8 cellular contexts compared by ENCODE assay signal in the genomic region with DNA sequence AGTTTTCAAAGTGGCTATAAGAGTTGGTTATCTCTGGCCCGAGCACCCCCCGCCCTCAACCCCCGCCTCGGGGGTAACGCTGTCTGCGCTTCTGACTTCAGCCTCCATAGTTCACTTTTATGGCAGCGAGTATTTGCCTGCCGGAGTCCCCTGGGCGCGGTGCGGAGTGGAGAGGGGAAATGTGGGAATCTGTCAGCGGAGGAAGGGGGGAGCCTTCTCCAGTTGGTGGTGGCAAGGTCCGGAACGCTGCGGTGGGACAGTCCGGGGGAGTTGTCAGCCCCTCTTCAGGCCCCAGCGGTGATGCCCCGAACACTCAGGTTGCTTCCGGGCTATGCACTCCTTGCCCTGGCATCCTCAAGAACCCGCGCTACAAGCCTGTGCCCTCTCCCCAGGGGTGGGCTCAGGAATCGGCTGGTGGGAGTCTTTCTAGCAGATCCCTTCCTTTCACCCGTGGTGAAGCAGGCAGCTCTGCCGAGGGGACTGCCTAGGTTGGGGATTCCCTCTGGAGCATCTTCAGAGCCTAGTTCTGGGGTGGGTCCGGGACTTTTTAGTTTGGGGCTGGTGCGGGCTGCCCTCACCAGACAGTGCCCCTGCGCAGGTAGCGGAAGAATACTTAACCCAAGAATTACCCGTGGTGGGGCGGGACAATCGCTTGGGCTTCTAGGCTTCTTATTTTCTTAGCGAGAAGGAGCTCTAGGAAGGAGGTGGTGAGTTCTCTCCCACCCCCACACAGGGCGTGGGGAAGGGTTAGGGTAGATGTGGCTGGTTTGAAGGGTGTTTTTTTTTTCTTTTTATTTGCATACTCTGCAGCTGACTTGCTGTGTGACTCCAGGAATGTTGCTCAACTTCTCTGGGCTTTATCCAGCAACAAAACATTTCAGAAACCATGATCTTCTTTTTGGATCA. TPM values are rescaled to one million over a fixed set of nuclear protein-coding genes. Genes with fewer than 3 reads are reported as not detected.
DNase-seq lines count a peak whose midpoint lies in the region; ATAC-seq and TF ChIP-seq lines count a peak whose summit lies in the region.

No MANE protein-coding gene starts in this region.

- no peak overlapping the region for H2AFZ ChIP-seq in smooth muscle cell (ENCODE audit: low read depth)

- in situ Hi-C loops in HAP-1 (cut with MboI; ENCODE audit: low sequenced_read_pairs) = no loop called here

- no peaks in the 10 kb centered on the region for H3K9me3 Mint-ChIP-seq in activated CD4-positive, alpha-beta memory T cell treated with anti-CD3 and anti-CD28 coated beads for 36 hours

- H3K4me2 ChIP-seq in smooth muscle cell = peak overlapping the region; percentile 98

- intact Hi-C loops in activated CD4-positive, alpha-beta memory T cell treated with anti-CD3 and anti-CD28 coated beads for 36 hours (cut with micrococcal nuclease) = no loop called here
- intact Hi-C loops in right cardiac atrium (cut with DNase I) = loop anchor here in 2 of 4 donors (2.0 kb wide), 2 partner anchors 13 to 15 kb away; no protein-coding TSS in a partner anchor

- ATAC-seq in right cardiac atrium (no peak), GM21786 (IDR thresholded peaks at IDR 0.05; ENCODE audit: unreplicated experiment) (no peak), HG03135 (IDR thresholded peaks at IDR 0.05; ENCODE audit: unreplicated experiment) (no peak)

- peaks cover 13% of the 10 kb centered on the region for H3K4me1 Mint-ChIP-seq in activated CD4-positive, alpha-beta memory T cell treated with anti-CD3 and anti-CD28 coated beads for 36 hours (ENCODE audit: low read depth)

- H3K79me2 ChIP-seq in smooth muscle cell (ENCODE audit: low read depth) = peaks cover 14% of the 10 kb centered on the region

- peaks cover 56% of the 10 kb centered on the region for H3K27me3 Mint-ChIP-seq in activated CD4-positive, alpha-beta memory T cell treated with anti-CD3 and anti-CD28 coated beads for 36 hours

- H3K36me3 Mint-ChIP-seq in activated CD4-positive, alpha-beta memory T cell treated with anti-CD3 and anti-CD28 coated beads for 36 hours = no peaks in the 10 kb centered on the region

- TF ChIP-seq CTCF in smooth muscle cell (IDR thresholded peaks at IDR 0.05; ENCODE audit: borderline replicate concordance, insufficient read depth, poor library complexity, severe bottlenecking) = no peak

- H3K4me1 ChIP-seq in HAP-1 = no peaks in the 10 kb centered on the region
- H3K4me1 ChIP-seq in right cardiac atrium (ENCODE audit: control insufficient read depth, insufficient read depth, low read length) = peaks cover 34% of the 10 kb centered on the region
- peaks cover 11% of the 10 kb centered on the region for H3K4me1 ChIP-seq in smooth muscle cell (ENCODE audit: low read depth)

- CTCF ChIA-PET in activated CD4-positive, alpha-beta memory T cell treated with anti-CD3 and anti-CD28 coated beads for 36 hours (lab: Charles Lee) = interaction anchor here (0.7 to 1.6 kb wide), 3 partner anchors 58 to 325 kb away, joined by 3 to 4 read pairs (median 3); no protein-coding TSS in a partner anchor

- H3K27ac ChIP-seq in right cardiac atrium (ENCODE audit: low read length) (peak overlapping the region; percentile 89), smooth muscle cell (ENCODE audit: low read depth) (no peak overlapping the region)

- H3F3A ChIP-seq in smooth muscle cell (ENCODE audit: low read depth) = no peaks in the 10 kb centered on the region

- H3K36me3 ChIP-seq in HAP-1 (replicated peaks) (no peaks in the 10 kb centered on the region), smooth muscle cell (ENCODE audit: low read depth) (no peaks in the 10 kb centered on the region)

- peak overlapping the region; percentile 64 for H3K4me3 Mint-ChIP-seq in activated CD4-positive, alpha-beta memory T cell treated with anti-CD3 and anti-CD28 coated beads for 36 hours

- under 1% methylated on average over 33 of the region's 33 CpGs for WGBS in right cardiac atrium
- WGBS in smooth muscle cell (ENCODE audit: low lambda C conversion rate) = 8% methylated on average over 33 of the region's 33 CpGs

- H3K27me3 ChIP-seq in HAP-1 (ENCODE audit: low read depth) (peaks cover 53% of the 10 kb centered on the region), right cardiac atrium (ENCODE audit: control insufficient read depth, insufficient read depth) (no peaks in the 10 kb centered on the region), smooth muscle cell (ENCODE audit: low read depth) (peaks cover 23% of the 10 kb centered on the region)

- DNase-seq in HAP-1 (ENCODE audit: low spot score in 2 of 2) = no peak
- DNase-seq in activated CD4-positive, alpha-beta memory T cell treated with anti-CD3 and anti-CD28 coated beads for 36 hours = no peak
- peak in 2 of 3 donors; percentile 59 to 61 for DNase-seq in right cardiac atrium
- DNase-seq in smooth muscle cell (lab: John Stamatoyannopoulos, UW; ENCODE audit: unreplicated experiment) = no peak
- no peak for DNase-seq in Ammon's horn (ENCODE audit: low spot score)
- no peak for DNase-seq in stimulated activated naive CD4-positive, alpha-beta T cell (lab: John Stamatoyannopoulos, UW)

- H3K4me3 ChIP-seq in HAP-1 = peak overlapping the region; percentile 23
- peak overlapping the region; percentile 95 for H3K4me3 ChIP-seq in right cardiac atrium (ENCODE audit: low read length)
- peak overlapping the region; percentile 66 for H3K4me3 ChIP-seq in smooth muscle cell

- no peak overlapping the region for H3K9ac ChIP-seq in smooth muscle cell (ENCODE audit: low read depth)

- no peaks in the 10 kb centered on the region for H3K9me3 ChIP-seq in HAP-1
- no peaks in the 10 kb centered on the region for H3K9me3 ChIP-seq in right cardiac atrium (ENCODE audit: control insufficient read depth, low read length)
- H3K9me3 ChIP-seq in smooth muscle cell (replicated peaks; ENCODE audit: low read depth) = no peaks in the 10 kb centered on the region

- POLR2A ChIA-PET in activated CD4-positive, alpha-beta memory T cell treated with anti-CD3 and anti-CD28 coated beads for 36 hours (lab: Charles Lee) = no interaction called here

- peaks cover 48% of the 10 kb centered on the region for H4K20me1 ChIP-seq in smooth muscle cell (ENCODE audit: low read depth)

- no peak overlapping the region for H3K27ac Mint-ChIP-seq in activated CD4-positive, alpha-beta memory T cell treated with anti-CD3 and anti-CD28 coated beads for 36 hours

RNA-seq across cellular contexts. Expression of gene ATOH8, which starts 1.6 kb away (rescaled TPM):
- total RNA-seq in activated CD4-positive, alpha-beta memory T cell treated with anti-CD3 and anti-CD28 coated beads for 36 hours = not detected
- total RNA-seq in right cardiac atrium = 10 to 100 TPM; 35.7 to 55.5 (median 45.7) TPM
- 57.8 TPM for polyA plus RNA-seq in right cardiac atrium
- total RNA-seq in smooth muscle cell = 5.2 and 6.5 TPM in 2 replicates
- polyA plus RNA-seq in smooth muscle cell = 4.6 and 5.2 TPM in 2 replicates

Comparison
In these comparisons a context has a peak if more than half of its experiments do, and no peak if none do; other contexts are left out.
1. DNase-seq: peak in right cardiac atrium (2 of 3); none in HAP-1 (0 of 2), activated CD4-positive, alpha-beta memory T cell treated with anti-CD3 and anti-CD28 coated beads for 36 hours (single experiment), smooth muscle cell (single experiment), Ammon's horn (single experiment) and stimulated activated naive CD4-positive, alpha-beta T cell (0 of 6).
2. H3K4me3 ChIP-seq: peak in every context shown above with its lines; median percentile 95 in right cardiac atrium; 66 in smooth muscle cell; 23 in HAP-1.